19 cellular contexts compared by ENCODE assay signal in genomic region chr15:43930556-43930955, GRCh38.
DNase-seq lines count a peak whose midpoint lies in the region; ATAC-seq and TF ChIP-seq lines count a peak whose summit lies in the region.
"Had no signal": no experiment of that assay in that cellular context is flagged by ENCODE, and none has a peak within 500 bp of the region (broad histone marks: within the 10 kb centered on the region; RNA-seq: fewer than 3 reads in every experiment).

No MANE protein-coding gene starts in this region.

- peaks cover 9% of the 10 kb centered on the region for H3K4me1 Mint-ChIP-seq in stimulated activated memory B cell treated with anti-CD40 and anti-IgM and Interleukin-4, amounts not matched to agents 10 μg/mL and 1 μg/mL and 100 μg/mL, for 72 hours
- H3K4me1 Mint-ChIP-seq: CD14-positive monocyte, neural crest cell had no signal

- H3K27me3 Mint-ChIP-seq in stimulated activated memory B cell treated with anti-CD40 and anti-IgM and Interleukin-4, amounts not matched to agents 10 μg/mL and 1 μg/mL and 100 μg/mL, for 72 hours, result no peaks in the 10 kb centered on the region

- no peaks in the 10 kb centered on the region for H4K20me1 ChIP-seq in OCI-LY3 (ENCODE audit: insufficient read depth, low read length)

- no peaks in the 10 kb centered on the region for H3K9me3 Mint-ChIP-seq in stimulated activated memory B cell treated with anti-CD40 and anti-IgM and Interleukin-4, amounts not matched to agents 10 μg/mL and 1 μg/mL and 100 μg/mL, for 72 hours
- H3K9me3 Mint-ChIP-seq: CD14-positive monocyte, neural crest cell had no signal

- H3K36me3 ChIP-seq in OCI-LY3 (replicated peaks; ENCODE audit: low read depth, low read length), result no peaks in the 10 kb centered on the region
- H3K36me3 ChIP-seq: sigmoid colon had no signal

- peak; percentile 59 for ATAC-seq in stimulated activated memory B cell treated with anti-CD40 and anti-IgM and Interleukin-4, amounts not matched to agents 10 μg/mL and 1 μg/mL and 100 μg/mL, for 72 hours
- ATAC-seq in GM19351 (IDR thresholded peaks at IDR 0.05; ENCODE audit: unreplicated experiment), result no peak
- no peak for ATAC-seq in HG03442 (IDR thresholded peaks at IDR 0.05; ENCODE audit: unreplicated experiment)

- no peak overlapping the region; the same call in 1 of the 2 replicates for H2AFZ ChIP-seq in OCI-LY3 (ENCODE audit: low read depth, low read length)

- no peak for TF ChIP-seq CTCF in OCI-LY3 (IDR thresholded peaks at IDR 0.05; ENCODE audit: low read depth, low read length)

- no peak overlapping the region for H3K4me3 ChIP-seq in OCI-LY3 (ENCODE audit: low read length)
- H3K4me3 ChIP-seq: lung, sigmoid colon had no signal

- H3K4me2 ChIP-seq in OCI-LY3 (ENCODE audit: low read length), result peak overlapping the region; percentile 17; the same call in 1 of the 2 replicates

- H3K27ac ChIP-seq in OCI-LY3 (ENCODE audit: low read length), result peak overlapping the region; percentile 8; the same call in 1 of the 2 replicates
- H3K27ac ChIP-seq: 22Rv1, sigmoid colon had no signal

- no peaks in the 10 kb centered on the region for H3K9me3 ChIP-seq in OCI-LY3 (ENCODE audit: insufficient read depth, low read length)
- H3K9me3 ChIP-seq: sigmoid colon had no signal

- H3K79me2 ChIP-seq in OCI-LY3 (ENCODE audit: low read length), result no peaks in the 10 kb centered on the region

- peaks cover 17% of the 10 kb centered on the region for H3K4me1 ChIP-seq in OCI-LY3 (ENCODE audit: low read length)
- H3K4me1 ChIP-seq: sigmoid colon had no signal

- no peak overlapping the region for H3K4me3 Mint-ChIP-seq in stimulated activated memory B cell treated with anti-CD40 and anti-IgM and Interleukin-4, amounts not matched to agents 10 μg/mL and 1 μg/mL and 100 μg/mL, for 72 hours
- H3K4me3 Mint-ChIP-seq: CD14-positive monocyte, neural crest cell had no signal

- H3K27me3 ChIP-seq in OCI-LY3 (ENCODE audit: low read depth, low read length), result no peaks in the 10 kb centered on the region
- H3K27me3 ChIP-seq: sigmoid colon had no signal

- no peak overlapping the region for H3K27ac Mint-ChIP-seq in stimulated activated memory B cell treated with anti-CD40 and anti-IgM and Interleukin-4, amounts not matched to agents 10 μg/mL and 1 μg/mL and 100 μg/mL, for 72 hours

- DNase-seq in DMS 273 (lab: John Stamatoyannopoulos, UW; ENCODE audit: unreplicated experiment) (peak; percentile 19), DMS 273 treated with DMSO at 0.1 percent for 48 hours (lab: John Stamatoyannopoulos, UW) (no peak), germinal center (ENCODE audit: low spot score) (peak; percentile 74), DMS53 treated with DMSO at 0.1 percent for 48 hours (lab: John Stamatoyannopoulos, UW; ENCODE audit: unreplicated experiment) (no peak)
- DNase-seq: activated T-cell treated with anti-CD3 and anti-CD28 coated beads, Interleukin-2, amount 50 U/mL, for 48 hours; KBM-7; NCI-H1105 treated with DMSO at 0.1 percent for 48 hours; sigmoid colon; stimulated activated CD4-positive, alpha-beta T cell treated with anti-CD3 and anti-CD28 coated beads, Interleukin-2, amount 100 ng/mL, for 48 hours; stimulated activated CD8-positive, alpha-beta memory T cell treated with anti-CD3 and anti-CD28 coated beads, Interleukin-4, amount 100 ng/mL, for 48 hours; trophoblast cell had no signal

- H3K36me3 Mint-ChIP-seq in stimulated activated memory B cell treated with anti-CD40 and anti-IgM and Interleukin-4, amounts not matched to agents 10 μg/mL and 1 μg/mL and 100 μg/mL, for 72 hours, result no peaks in the 10 kb centered on the region
- H3K36me3 Mint-ChIP-seq: CD14-positive monocyte had no signal

- H3K9ac ChIP-seq in OCI-LY3 (ENCODE audit: low read length), result no peak overlapping the region

Comparison
In these comparisons a context has a peak if more than half of its experiments do, and no peak if none do; other contexts are left out.
1. DNase-seq: peak in DMS 273 (single experiment) and germinal center (single experiment); none in DMS 273 treated with DMSO at 0.1 percent for 48 hours (single experiment) and DMS53 treated with DMSO at 0.1 percent for 48 hours (single experiment).